In genomic region chr17:45086865-45087495, GRCh38 we compare ENCODE assay signal across 2 cellular contexts.
TF ChIP-seq lines count a peak whose summit lies in the region.

No MANE protein-coding gene starts in this region.

TF ChIP-seq in SK-N-SH, 30 proteins besides CTCF, POLR2A, EP300 and RAD21 (continued from another document):
- TF ChIP-seq PBX3 (IDR thresholded peaks at IDR 0.05) = no peak
- no peak for TF ChIP-seq NFIC (IDR thresholded peaks at IDR 0.05; ENCODE audit: borderline replicate concordance)
- no peak for TF ChIP-seq GABPA (IDR thresholded peaks at IDR 0.05; ENCODE audit: low read depth)
- TF ChIP-seq NRF1 (IDR thresholded peaks at IDR 0.05; ENCODE audit: low read depth, low read length) = no peak
- no peak for TF ChIP-seq FOSL2 (IDR thresholded peaks at IDR 0.05; ENCODE audit: borderline replicate concordance, low read depth)
- no peak for TF ChIP-seq IRF3 (IDR thresholded peaks at IDR 0.05; ENCODE audit: low read depth, low read length)
- TF ChIP-seq FOXJ3 (CRISPR knock-in tag; IDR thresholded peaks at IDR 0.05) = no peak
- TF ChIP-seq ELF1 (IDR thresholded peaks at IDR 0.05) = no peak
TF ChIP-seq in SK-N-SH: peak in this region for 0.

TF ChIP-seq in SK-N-SH treated with all-trans-retinoic acid at 6 μM for 48 hours, 23 proteins besides CTCF, POLR2A, EP300 and RAD21 (continued from another document):
- no peak for TF ChIP-seq ZC3H10 (CRISPR knock-in tag; IDR thresholded peaks at IDR 0.05)
TF ChIP-seq in SK-N-SH treated with all-trans-retinoic acid at 6 μM for 48 hours: peak in this region for 0.
